In genomic region chr7:39086638-39087360, GRCh38 we compare ENCODE assay signal across 16 cellular contexts.
"Had no signal": no experiment of that assay in that cellular context is flagged by ENCODE, and none has a peak within 500 bp of the region (broad histone marks: within the 10 kb centered on the region; RNA-seq: fewer than 3 reads in every experiment).

No MANE protein-coding gene starts in this region.

- H3K9me3 Mint-ChIP-seq: activated CD8-positive, alpha-beta T cell treated with anti-CD3 and anti-CD28 coated beads for 36 hours; activated naive CD4-positive, alpha-beta T cell treated with anti-CD3 and anti-CD28 coated beads, Interleukin-2, amount 50 U/mL, for 72 hours; activated T-cell treated with anti-CD3 and anti-CD28 coated beads, Interleukin-2, amount 50 U/mL, for 72 hours had no signal

- ATAC-seq: activated CD8-positive, alpha-beta T cell treated with anti-CD3 and anti-CD28 coated beads for 36 hours; activated naive CD4-positive, alpha-beta T cell treated with anti-CD3 and anti-CD28 coated beads, Interleukin-2, amount 50 U/mL, for 72 hours; activated T-cell treated with anti-CD3 and anti-CD28 coated beads, Interleukin-2, amount 50 U/mL, for 72 hours; left lobe of liver; pancreas; upper lobe of right lung had no signal

- H3K27ac Mint-ChIP-seq: activated CD8-positive, alpha-beta T cell treated with anti-CD3 and anti-CD28 coated beads for 36 hours; activated naive CD4-positive, alpha-beta T cell treated with anti-CD3 and anti-CD28 coated beads, Interleukin-2, amount 50 U/mL, for 72 hours; activated T-cell treated with anti-CD3 and anti-CD28 coated beads, Interleukin-2, amount 50 U/mL, for 72 hours had no signal

- H3K36me3 Mint-ChIP-seq: activated naive CD4-positive, alpha-beta T cell treated with anti-CD3 and anti-CD28 coated beads, Interleukin-2, amount 50 U/mL, for 72 hours had no signal

- H3K4me1 ChIP-seq: pancreas, sigmoid colon, stomach, upper lobe of right lung had no signal

- H3K36me3 ChIP-seq: esophagus muscularis mucosa, pancreas, sigmoid colon, stomach, thoracic aorta, upper lobe of right lung had no signal

- DNase-seq: activated CD4-positive, alpha-beta T cell treated with anti-CD3 and anti-CD28 coated beads for 48 hours; activated CD8-positive, alpha-beta memory T cell treated with anti-CD3 and anti-CD28 coated beads, Interleukin-2, amount 50 U/mL, for 48 hours; activated CD8-positive, alpha-beta T cell treated with anti-CD3 and anti-CD28 coated beads for 36 hours; activated gamma-delta T cell; activated T-cell treated with anti-CD3 and anti-CD28 coated beads, Interleukin-2, amount 50 U/mL, for 72 hours; hippocampal formation; pancreas; sigmoid colon; stimulated activated CD4-positive, alpha-beta T cell treated with anti-CD3 and anti-CD28 coated beads, Interleukin-2, amount 100 ng/mL, for 24 hours; stomach; upper lobe of right lung had no signal

- H3K27me3 ChIP-seq: pancreas, sigmoid colon had no signal

- H3K4me3 Mint-ChIP-seq: activated CD8-positive, alpha-beta T cell treated with anti-CD3 and anti-CD28 coated beads for 36 hours; activated T-cell treated with anti-CD3 and anti-CD28 coated beads, Interleukin-2, amount 50 U/mL, for 72 hours had no signal

- H3K9me3 ChIP-seq: esophagus muscularis mucosa, pancreas, sigmoid colon, stomach, thoracic aorta, upper lobe of right lung had no signal

- H3K4me3 ChIP-seq: esophagus muscularis mucosa, pancreas, sigmoid colon, upper lobe of right lung had no signal

- H3K27ac ChIP-seq: esophagus muscularis mucosa, pancreas, sigmoid colon, stomach, thoracic aorta, upper lobe of right lung, VCaP had no signal
